ENCODE assay signal across 1 cellular context in the genomic region with DNA sequence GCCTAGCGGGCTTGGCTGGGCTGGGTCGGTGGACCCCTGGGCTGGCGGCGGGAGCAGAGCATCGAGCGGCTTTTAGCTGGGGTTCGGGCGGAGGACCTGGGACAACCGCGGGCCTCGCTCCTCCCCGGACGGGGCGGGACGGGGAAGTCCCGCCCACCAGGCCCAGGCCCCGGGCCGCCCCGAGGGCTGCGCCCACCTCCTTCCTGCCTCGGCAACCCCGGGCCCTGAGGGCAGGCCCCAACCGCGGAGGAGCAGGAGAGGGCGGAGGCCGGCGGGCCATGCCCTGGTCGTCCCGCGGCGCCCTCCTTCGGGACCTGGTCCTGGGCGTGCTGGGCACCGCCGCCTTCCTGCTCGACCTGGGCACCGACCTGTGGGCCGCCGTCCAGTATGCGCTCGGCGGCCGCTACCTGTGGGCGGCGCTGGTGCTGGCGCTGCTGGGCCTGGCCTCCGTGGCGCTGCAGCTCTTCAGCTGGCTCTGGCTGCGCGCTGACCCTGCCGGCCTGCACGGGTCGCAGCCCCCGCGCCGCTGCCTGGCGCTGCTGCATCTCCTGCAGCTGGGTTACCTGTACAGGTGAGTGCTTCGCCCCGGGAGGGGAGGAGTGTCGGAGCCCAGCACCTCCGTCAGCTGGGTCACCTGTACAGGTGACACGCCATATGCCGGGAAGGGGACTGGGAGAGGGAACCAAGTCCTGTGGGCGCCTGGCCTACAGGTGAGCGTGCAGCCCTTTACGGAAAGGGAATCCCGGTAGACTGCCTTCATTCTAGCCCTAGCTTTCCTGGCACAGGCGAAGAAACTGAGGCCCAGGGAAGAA.
TF ChIP-seq lines count a peak whose summit lies in the region.

A gene with protein sequence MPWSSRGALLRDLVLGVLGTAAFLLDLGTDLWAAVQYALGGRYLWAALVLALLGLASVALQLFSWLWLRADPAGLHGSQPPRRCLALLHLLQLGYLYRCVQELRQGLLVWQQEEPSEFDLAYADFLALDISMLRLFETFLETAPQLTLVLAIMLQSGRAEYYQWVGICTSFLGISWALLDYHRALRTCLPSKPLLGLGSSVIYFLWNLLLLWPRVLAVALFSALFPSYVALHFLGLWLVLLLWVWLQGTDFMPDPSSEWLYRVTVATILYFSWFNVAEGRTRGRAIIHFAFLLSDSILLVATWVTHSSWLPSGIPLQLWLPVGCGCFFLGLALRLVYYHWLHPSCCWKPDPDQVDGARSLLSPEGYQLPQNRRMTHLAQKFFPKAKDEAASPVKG (plus strand): TSS at position 182 of the 812 bp plus-strand sequence. CDS start 97 bp downstream, at position 279.

TF ChIP-seq in HepG2, 621 proteins besides CTCF, POLR2A, EP300 and RAD21 (continued from another document and continues in another):
- TF ChIP-seq, protein P1, sequence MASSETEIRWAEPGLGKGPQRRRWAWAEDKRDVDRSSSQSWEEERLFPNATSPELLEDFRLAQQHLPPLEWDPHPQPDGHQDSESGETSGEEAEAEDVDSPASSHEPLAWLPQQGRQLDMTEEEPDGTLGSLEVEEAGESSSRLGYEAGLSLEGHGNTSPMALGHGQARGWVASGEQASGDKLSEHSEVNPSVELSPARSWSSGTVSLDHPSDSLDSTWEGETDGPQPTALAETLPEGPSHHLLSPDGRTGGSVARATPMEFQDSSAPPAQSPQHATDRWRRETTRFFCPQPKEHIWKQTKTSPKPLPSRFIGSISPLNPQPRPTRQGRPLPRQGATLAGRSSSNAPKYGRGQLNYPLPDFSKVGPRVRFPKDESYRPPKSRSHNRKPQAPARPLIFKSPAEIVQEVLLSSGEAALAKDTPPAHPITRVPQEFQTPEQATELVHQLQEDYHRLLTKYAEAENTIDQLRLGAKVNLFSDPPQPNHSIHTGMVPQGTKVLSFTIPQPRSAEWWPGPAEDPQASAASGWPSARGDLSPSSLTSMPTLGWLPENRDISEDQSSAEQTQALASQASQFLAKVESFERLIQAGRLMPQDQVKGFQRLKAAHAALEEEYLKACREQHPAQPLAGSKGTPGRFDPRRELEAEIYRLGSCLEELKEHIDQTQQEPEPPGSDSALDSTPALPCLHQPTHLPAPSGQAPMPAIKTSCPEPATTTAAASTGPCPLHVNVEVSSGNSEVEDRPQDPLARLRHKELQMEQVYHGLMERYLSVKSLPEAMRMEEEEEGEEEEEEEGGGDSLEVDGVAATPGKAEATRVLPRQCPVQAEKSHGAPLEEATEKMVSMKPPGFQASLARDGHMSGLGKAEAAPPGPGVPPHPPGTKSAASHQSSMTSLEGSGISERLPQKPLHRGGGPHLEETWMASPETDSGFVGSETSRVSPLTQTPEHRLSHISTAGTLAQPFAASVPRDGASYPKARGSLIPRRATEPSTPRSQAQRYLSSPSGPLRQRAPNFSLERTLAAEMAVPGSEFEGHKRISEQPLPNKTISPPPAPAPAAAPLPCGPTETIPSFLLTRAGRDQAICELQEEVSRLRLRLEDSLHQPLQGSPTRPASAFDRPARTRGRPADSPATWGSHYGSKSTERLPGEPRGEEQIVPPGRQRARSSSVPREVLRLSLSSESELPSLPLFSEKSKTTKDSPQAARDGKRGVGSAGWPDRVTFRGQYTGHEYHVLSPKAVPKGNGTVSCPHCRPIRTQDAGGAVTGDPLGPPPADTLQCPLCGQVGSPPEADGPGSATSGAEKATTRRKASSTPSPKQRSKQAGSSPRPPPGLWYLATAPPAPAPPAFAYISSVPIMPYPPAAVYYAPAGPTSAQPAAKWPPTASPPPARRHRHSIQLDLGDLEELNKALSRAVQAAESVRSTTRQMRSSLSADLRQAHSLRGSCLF (CRISPR knock-in tag; IDR thresholded peaks at IDR 0.05; ENCODE audit: borderline replicate concordance) = no peak
- TF ChIP-seq ZNF709 (CRISPR knock-in tag; IDR thresholded peaks at IDR 0.05) (no peak), JUND (CRISPR knock-in tag; IDR thresholded peaks at IDR 0.05) (no peak), KLF11 (CRISPR knock-in tag; IDR thresholded peaks at IDR 0.05) (no peak), CENPT (CRISPR knock-in tag; IDR thresholded peaks at IDR 0.05; ENCODE audit: low read depth) (no peak), FIP1L1 (IDR thresholded peaks at IDR 0.05; ENCODE audit: borderline replicate concordance, insufficient read depth, low read depth, low read length) (no peak), SP2 (CRISPR knock-in tag; IDR thresholded peaks at IDR 0.05) (peak; percentile 49; the same call in 1 of the 2 replicates), PCBP1 (IDR thresholded peaks at IDR 0.05; ENCODE audit: borderline replicate concordance, low read depth, low read length) (no peak), ZBTB38 (CRISPR knock-in tag; IDR thresholded peaks at IDR 0.05) (no peak), GABPA (IDR thresholded peaks at IDR 0.05; ENCODE audit: low read depth, low read length) (peak; percentile 45; the same call in 1 of the 2 replicates), GABPA (CRISPR knock-in tag; IDR thresholded peaks at IDR 0.05; ENCODE audit: low read depth) (no peak), SALL2 (CRISPR knock-in tag; IDR thresholded peaks at IDR 0.05) (no peak), ZNF367 (CRISPR knock-in tag; IDR thresholded peaks at IDR 0.05; ENCODE audit: borderline replicate concordance) (no peak), CEBPG (CRISPR knock-in tag; IDR thresholded peaks at IDR 0.05) (no peak), ZNF556 (CRISPR knock-in tag; IDR thresholded peaks at IDR 0.05; ENCODE audit: borderline replicate concordance) (no peak), TOPORS (CRISPR knock-in tag; IDR thresholded peaks at IDR 0.05) (no peak), MYC (CRISPR knock-in tag; IDR thresholded peaks at IDR 0.05; ENCODE audit: borderline replicate concordance) (peak; percentile 35), ZNF274 (CRISPR knock-in tag; IDR thresholded peaks at IDR 0.05) (no peak), NAIF1 (CRISPR knock-in tag; IDR thresholded peaks at IDR 0.05; ENCODE audit: borderline replicate concordance) (no peak), ZNF724P (CRISPR knock-in tag; IDR thresholded peaks at IDR 0.05; ENCODE audit: borderline replicate concordance) (no peak), ZNF569 (CRISPR knock-in tag; IDR thresholded peaks at IDR 0.05; ENCODE audit: borderline replicate concordance) (no peak), NFRKB (IDR thresholded peaks at IDR 0.05) (no peak), ZNF772 (CRISPR knock-in tag; IDR thresholded peaks at IDR 0.05) (no peak), ZNF598 (CRISPR knock-in tag; IDR thresholded peaks at IDR 0.05; ENCODE audit: borderline replicate concordance) (no peak), NFKBIZ (CRISPR knock-in tag; IDR thresholded peaks at IDR 0.05) (no peak), SALL1 (CRISPR knock-in tag; IDR thresholded peaks at IDR 0.05) (no peak), ZNF296 (CRISPR knock-in tag; conservative IDR thresholded peaks at IDR 0.05) (no peak), SMAD3 (CRISPR knock-in tag; IDR thresholded peaks at IDR 0.05) (no peak), ZNF441 (CRISPR knock-in tag; IDR thresholded peaks at IDR 0.05; ENCODE audit: borderline replicate concordance) (no peak), ZNF501 (CRISPR knock-in tag; IDR thresholded peaks at IDR 0.05) (no peak), ZFP82 (CRISPR knock-in tag; IDR thresholded peaks at IDR 0.05; ENCODE audit: borderline replicate concordance) (no peak), HNRNPL (IDR thresholded peaks at IDR 0.05; ENCODE audit: low read depth, low read length) (0 out of 2 replicates have a peak, but pooled peaks have one; percentile 30), ARNTL (CRISPR knock-in tag; IDR thresholded peaks at IDR 0.05) (no peak), ATF7 (IDR thresholded peaks at IDR 0.05) (no peak), ATF7 (CRISPR knock-in tag; IDR thresholded peaks at IDR 0.05) (no peak), ZNF562 (CRISPR knock-in tag; IDR thresholded peaks at IDR 0.05; ENCODE audit: borderline replicate concordance) (no peak), ZNF773 (CRISPR knock-in tag; IDR thresholded peaks at IDR 0.05; ENCODE audit: borderline replicate concordance) (no peak), SIX1 (CRISPR knock-in tag; IDR thresholded peaks at IDR 0.05; ENCODE audit: borderline replicate concordance) (no peak), TBL1XR1 (IDR thresholded peaks at IDR 0.05; ENCODE audit: borderline replicate concordance, low read length, partially characterized antibody) (no peak), SSRP1 (CRISPR knock-in tag; IDR thresholded peaks at IDR 0.05) (no peak), ZNF557 (CRISPR knock-in tag; IDR thresholded peaks at IDR 0.05) (no peak), TSC22D2 (CRISPR knock-in tag; IDR thresholded peaks at IDR 0.05; ENCODE audit: borderline replicate concordance) (no peak), FOXM1 (CRISPR knock-in tag; IDR thresholded peaks at IDR 0.05) (no peak), ZNF251 (CRISPR knock-in tag; IDR thresholded peaks at IDR 0.05) (no peak), ZC3H4 (CRISPR knock-in tag; IDR thresholded peaks at IDR 0.05; ENCODE audit: borderline replicate concordance) (no peak), ZNF749 (CRISPR knock-in tag; IDR thresholded peaks at IDR 0.05; ENCODE audit: borderline replicate concordance) (no peak), ZFAT (CRISPR knock-in tag; conservative IDR thresholded peaks at IDR 0.05) (no peak)
- TF ChIP-seq, protein P2, sequence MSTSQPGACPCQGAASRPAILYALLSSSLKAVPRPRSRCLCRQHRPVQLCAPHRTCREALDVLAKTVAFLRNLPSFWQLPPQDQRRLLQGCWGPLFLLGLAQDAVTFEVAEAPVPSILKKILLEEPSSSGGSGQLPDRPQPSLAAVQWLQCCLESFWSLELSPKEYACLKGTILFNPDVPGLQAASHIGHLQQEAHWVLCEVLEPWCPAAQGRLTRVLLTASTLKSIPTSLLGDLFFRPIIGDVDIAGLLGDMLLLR (CRISPR knock-in tag; IDR thresholded peaks at IDR 0.05) = 0 out of 2 replicates have a peak, but pooled peaks have one; percentile 34
- TF ChIP-seq, protein P3, sequence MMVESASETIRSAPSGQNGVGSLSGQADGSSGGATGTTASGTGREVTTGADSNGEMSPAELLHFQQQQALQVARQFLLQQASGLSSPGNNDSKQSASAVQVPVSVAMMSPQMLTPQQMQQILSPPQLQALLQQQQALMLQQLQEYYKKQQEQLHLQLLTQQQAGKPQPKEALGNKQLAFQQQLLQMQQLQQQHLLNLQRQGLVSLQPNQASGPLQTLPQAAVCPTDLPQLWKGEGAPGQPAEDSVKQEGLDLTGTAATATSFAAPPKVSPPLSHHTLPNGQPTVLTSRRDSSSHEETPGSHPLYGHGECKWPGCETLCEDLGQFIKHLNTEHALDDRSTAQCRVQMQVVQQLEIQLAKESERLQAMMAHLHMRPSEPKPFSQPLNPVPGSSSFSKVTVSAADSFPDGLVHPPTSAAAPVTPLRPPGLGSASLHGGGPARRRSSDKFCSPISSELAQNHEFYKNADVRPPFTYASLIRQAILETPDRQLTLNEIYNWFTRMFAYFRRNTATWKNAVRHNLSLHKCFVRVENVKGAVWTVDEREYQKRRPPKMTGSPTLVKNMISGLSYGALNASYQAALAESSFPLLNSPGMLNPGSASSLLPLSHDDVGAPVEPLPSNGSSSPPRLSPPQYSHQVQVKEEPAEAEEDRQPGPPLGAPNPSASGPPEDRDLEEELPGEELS (CRISPR knock-in tag; IDR thresholded peaks at IDR 0.05) = no peak
- TF ChIP-seq, protein P4, sequence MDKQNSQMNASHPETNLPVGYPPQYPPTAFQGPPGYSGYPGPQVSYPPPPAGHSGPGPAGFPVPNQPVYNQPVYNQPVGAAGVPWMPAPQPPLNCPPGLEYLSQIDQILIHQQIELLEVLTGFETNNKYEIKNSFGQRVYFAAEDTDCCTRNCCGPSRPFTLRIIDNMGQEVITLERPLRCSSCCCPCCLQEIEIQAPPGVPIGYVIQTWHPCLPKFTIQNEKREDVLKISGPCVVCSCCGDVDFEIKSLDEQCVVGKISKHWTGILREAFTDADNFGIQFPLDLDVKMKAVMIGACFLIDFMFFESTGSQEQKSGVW (CRISPR knock-in tag; IDR thresholded peaks at IDR 0.05; ENCODE audit: borderline replicate concordance) = no peak
- TF ChIP-seq, protein P5, sequence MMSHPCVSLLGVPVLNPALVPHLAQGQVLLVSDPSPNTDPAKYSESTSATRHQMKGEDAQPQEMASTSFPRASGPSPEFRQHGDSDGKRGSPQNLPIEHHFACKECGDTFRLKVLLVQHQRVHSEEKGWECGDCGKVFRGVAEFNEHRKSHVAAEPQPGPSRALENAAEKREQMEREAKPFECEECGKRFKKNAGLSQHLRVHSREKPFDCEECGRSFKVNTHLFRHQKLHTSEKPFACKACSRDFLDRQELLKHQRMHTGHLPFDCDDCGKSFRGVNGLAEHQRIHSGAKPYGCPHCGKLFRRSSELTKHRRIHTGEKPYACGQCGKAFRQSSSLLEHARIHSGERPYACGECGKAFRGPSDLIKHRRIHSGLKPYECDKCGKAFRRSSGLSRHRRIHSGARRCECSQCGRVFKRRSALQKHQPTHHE (CRISPR knock-in tag; IDR thresholded peaks at IDR 0.05; ENCODE audit: borderline replicate concordance) = no peak
- TF ChIP-seq, protein P6, sequence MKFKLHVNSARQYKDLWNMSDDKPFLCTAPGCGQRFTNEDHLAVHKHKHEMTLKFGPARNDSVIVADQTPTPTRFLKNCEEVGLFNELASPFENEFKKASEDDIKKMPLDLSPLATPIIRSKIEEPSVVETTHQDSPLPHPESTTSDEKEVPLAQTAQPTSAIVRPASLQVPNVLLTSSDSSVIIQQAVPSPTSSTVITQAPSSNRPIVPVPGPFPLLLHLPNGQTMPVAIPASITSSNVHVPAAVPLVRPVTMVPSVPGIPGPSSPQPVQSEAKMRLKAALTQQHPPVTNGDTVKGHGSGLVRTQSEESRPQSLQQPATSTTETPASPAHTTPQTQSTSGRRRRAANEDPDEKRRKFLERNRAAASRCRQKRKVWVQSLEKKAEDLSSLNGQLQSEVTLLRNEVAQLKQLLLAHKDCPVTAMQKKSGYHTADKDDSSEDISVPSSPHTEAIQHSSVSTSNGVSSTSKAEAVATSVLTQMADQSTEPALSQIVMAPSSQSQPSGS (CRISPR knock-in tag; IDR thresholded peaks at IDR 0.05) = no peak
- TF ChIP-seq, protein P7, sequence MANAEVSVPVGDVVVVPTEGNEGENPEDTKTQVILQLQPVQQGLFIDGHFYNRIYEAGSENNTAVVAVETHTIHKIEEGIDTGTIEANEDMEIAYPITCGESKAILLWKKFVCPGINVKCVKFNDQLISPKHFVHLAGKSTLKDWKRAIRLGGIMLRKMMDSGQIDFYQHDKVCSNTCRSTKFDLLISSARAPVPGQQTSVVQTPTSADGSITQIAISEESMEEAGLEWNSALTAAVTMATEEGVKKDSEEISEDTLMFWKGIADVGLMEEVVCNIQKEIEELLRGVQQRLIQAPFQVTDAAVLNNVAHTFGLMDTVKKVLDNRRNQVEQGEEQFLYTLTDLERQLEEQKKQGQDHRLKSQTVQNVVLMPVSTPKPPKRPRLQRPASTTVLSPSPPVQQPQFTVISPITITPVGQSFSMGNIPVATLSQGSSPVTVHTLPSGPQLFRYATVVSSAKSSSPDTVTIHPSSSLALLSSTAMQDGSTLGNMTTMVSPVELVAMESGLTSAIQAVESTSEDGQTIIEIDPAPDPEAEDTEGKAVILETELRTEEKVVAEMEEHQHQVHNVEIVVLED (CRISPR knock-in tag; IDR thresholded peaks at IDR 0.05; ENCODE audit: borderline replicate concordance) = no peak
- TF ChIP-seq, protein P8, sequence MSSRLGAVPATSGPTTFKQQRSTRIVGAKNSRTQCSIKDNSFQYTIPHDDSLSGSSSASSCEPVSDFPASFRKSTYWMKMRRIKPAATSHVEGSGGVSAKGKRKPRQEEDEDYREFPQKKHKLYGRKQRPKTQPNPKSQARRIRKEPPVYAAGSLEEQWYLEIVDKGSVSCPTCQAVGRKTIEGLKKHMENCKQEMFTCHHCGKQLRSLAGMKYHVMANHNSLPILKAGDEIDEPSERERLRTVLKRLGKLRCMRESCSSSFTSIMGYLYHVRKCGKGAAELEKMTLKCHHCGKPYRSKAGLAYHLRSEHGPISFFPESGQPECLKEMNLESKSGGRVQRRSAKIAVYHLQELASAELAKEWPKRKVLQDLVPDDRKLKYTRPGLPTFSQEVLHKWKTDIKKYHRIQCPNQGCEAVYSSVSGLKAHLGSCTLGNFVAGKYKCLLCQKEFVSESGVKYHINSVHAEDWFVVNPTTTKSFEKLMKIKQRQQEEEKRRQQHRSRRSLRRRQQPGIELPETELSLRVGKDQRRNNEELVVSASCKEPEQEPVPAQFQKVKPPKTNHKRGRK (CRISPR knock-in tag; IDR thresholded peaks at IDR 0.05) = no peak
